20 cellular contexts compared by ENCODE assay signal in the genomic region with DNA sequence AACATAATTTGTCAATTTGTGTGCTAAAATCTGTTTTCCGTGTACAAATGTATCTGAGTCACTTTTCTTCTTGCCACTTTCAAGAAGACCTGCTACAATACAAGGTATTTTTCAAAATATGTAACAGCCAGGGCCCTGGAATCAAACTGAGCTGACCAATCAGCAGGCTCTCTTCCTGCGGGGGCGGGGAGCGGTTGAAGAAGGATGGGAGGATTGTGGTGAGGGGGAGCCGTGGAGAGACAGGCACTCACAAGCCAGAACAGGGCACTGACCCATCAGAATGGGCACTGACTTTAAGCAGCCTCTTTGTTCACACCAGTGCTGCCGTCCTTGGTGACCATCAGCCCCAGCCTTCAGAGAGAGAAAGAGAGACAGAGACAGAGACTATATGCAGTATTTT.
"Had no signal": no experiment of that assay in that cellular context is flagged by ENCODE, and none has a peak within 500 bp of the region (broad histone marks: within the 10 kb centered on the region; RNA-seq: fewer than 3 reads in every experiment).

No MANE protein-coding gene starts in this region.

- H3K27ac ChIP-seq: cardiac muscle cell, hepatocyte, lower lobe of right lung, pancreas, right lobe of liver had no signal

- H3K79me2 ChIP-seq: hepatocyte had no signal

- H3K9me3 ChIP-seq: lower lobe of right lung, pancreas, right lobe of liver had no signal

- H3K36me3 ChIP-seq: cardiac muscle cell, lower lobe of right lung, pancreas, right lobe of liver had no signal

- H3K27me3 Mint-ChIP-seq: activated naive CD8-positive, alpha-beta T cell; stimulated activated naive CD8-positive, alpha-beta T cell treated with anti-CD3 and anti-CD28 coated beads, Interleukin-15, Interleukin-2, amounts not matched to agents 100 ng/mL and 50 ng/mL, for 24 hours had no signal

- DNase-seq: activated CD4-positive, alpha-beta T cell treated with anti-CD3 and anti-CD28 coated beads for 1 hour; activated gamma-delta T cell treated with Interleukin-2 at 50 U/mL for 16 hours; amygdala; dermis blood vessel endothelial cell; effector memory CD8-positive, alpha-beta T cell; foreskin fibroblast; lower lobe of right lung; pancreas; right lobe of liver; small intestine; stimulated activated CD4-positive, alpha-beta T cell treated with anti-CD3 and anti-CD28 coated beads, Interleukin-15, amount 100 ng/mL, for 24 hours; stimulated activated CD4-positive, alpha-beta T cell treated with anti-CD3 and anti-CD28 coated beads, Interleukin-2, amount 100 ng/mL, for 48 hours; T1000; trophoblast cell had no signal

- H3K27me3 ChIP-seq: cardiac muscle cell, hepatocyte, pancreas, right lobe of liver had no signal

- H3K4me3 Mint-ChIP-seq: activated naive CD8-positive, alpha-beta T cell; activated T-helper 1 cell treated with anti-CD3 and anti-CD28 coated beads, Interleukin-12 subunit alpha, Interleukin-12 subunit beta, Interleukin-2, Interleukin-4 antibody, amounts not matched to agents 30 ng/mL and 10 ng/mL and 1 ng/mL, durations not matched to agents 14 hours and 24 hours and 36 hours; effector memory CD8-positive, alpha-beta T cell; neural crest cell; stimulated activated naive CD8-positive, alpha-beta T cell treated with anti-CD3 and anti-CD28 coated beads, Interleukin-15, Interleukin-2, amounts not matched to agents 100 ng/mL and 50 ng/mL, for 24 hours had no signal

- ATAC-seq: effector memory CD8-positive, alpha-beta T cell; lower lobe of right lung; pancreas; right lobe of liver had no signal

- H3K9me3 Mint-ChIP-seq: activated T-helper 1 cell treated with anti-CD3 and anti-CD28 coated beads, Interleukin-12 subunit alpha, Interleukin-12 subunit beta, Interleukin-2, Interleukin-4 antibody, amounts not matched to agents 30 ng/mL and 10 ng/mL and 1 ng/mL, durations not matched to agents 14 hours and 24 hours and 36 hours; effector memory CD8-positive, alpha-beta T cell; neural crest cell; stimulated activated naive CD8-positive, alpha-beta T cell treated with anti-CD3 and anti-CD28 coated beads, Interleukin-15, Interleukin-2, amounts not matched to agents 100 ng/mL and 50 ng/mL, for 24 hours had no signal

- H3K4me1 ChIP-seq: lower lobe of right lung, pancreas, right lobe of liver had no signal

- H3K36me3 Mint-ChIP-seq: activated naive CD8-positive, alpha-beta T cell had no signal

- H2AFZ ChIP-seq: hepatocyte had no signal

- H3K27ac Mint-ChIP-seq: activated naive CD8-positive, alpha-beta T cell; activated T-helper 1 cell treated with anti-CD3 and anti-CD28 coated beads, Interleukin-12 subunit alpha, Interleukin-12 subunit beta, Interleukin-2, Interleukin-4 antibody, amounts not matched to agents 30 ng/mL and 10 ng/mL and 1 ng/mL, durations not matched to agents 14 hours and 24 hours and 36 hours; effector memory CD8-positive, alpha-beta T cell; stimulated activated naive CD8-positive, alpha-beta T cell treated with anti-CD3 and anti-CD28 coated beads, Interleukin-15, Interleukin-2, amounts not matched to agents 100 ng/mL and 50 ng/mL, for 24 hours had no signal

- H3K4me3 ChIP-seq: cardiac muscle cell, hepatocyte, lower lobe of right lung, pancreas, right lobe of liver had no signal

- H3K4me2 ChIP-seq: hepatocyte had no signal

- H3K4me1 Mint-ChIP-seq: neural crest cell had no signal
